Comparison of ENCODE assay signal across 12 cellular contexts in the genomic region with DNA sequence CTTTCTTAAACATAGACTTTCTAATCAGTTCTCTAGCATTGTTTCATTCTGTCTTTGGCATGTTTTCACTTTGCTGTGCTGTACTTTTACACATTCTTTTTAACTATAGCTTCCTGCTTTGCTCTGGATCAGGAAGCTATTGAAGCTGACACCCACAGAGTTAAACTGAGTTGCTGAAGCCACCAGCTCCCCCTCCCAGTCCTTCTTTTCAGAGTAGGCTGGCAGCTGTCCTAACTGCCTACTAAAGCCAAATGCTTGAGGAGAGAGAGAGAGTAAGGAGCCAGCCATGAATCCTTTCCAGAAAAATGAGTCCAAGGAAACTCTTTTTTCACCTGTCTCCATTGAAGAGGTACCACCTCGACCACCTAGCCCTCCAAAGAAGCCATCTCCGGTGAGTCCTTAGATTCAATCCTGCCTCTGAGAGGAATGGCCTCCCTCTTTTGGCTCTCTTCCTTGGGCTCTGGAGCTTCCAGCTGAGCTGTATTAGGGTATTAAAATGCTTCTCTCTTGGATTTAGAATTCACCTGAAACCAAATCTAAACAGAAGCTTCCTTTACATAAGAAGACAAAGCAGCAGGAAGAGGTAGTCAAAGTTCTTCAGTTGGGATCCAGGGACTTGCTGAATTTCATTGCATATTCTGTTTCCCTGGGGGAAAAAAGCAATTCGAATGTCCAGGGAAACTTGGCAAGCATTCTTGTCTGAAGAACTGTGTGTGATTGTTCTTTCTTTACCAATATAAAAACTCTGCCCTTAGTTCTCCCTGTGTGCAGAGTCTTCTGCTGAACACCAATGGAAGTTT. TPM values are rescaled to one million over a fixed set of nuclear protein-coding genes. Genes with fewer than 3 reads are reported as not detected.
A peak's percentile ranks its signal among the peaks of the same experiment; 100 is the strongest.
DNase-seq lines count a peak whose midpoint lies in the region; ATAC-seq and TF ChIP-seq lines count a peak whose summit lies in the region.
"Had no signal": no experiment of that assay in that cellular context is flagged by ENCODE, and none has a peak within 500 bp of the region (broad histone marks: within the 10 kb centered on the region; RNA-seq: fewer than 3 reads in every experiment).

A gene with protein sequence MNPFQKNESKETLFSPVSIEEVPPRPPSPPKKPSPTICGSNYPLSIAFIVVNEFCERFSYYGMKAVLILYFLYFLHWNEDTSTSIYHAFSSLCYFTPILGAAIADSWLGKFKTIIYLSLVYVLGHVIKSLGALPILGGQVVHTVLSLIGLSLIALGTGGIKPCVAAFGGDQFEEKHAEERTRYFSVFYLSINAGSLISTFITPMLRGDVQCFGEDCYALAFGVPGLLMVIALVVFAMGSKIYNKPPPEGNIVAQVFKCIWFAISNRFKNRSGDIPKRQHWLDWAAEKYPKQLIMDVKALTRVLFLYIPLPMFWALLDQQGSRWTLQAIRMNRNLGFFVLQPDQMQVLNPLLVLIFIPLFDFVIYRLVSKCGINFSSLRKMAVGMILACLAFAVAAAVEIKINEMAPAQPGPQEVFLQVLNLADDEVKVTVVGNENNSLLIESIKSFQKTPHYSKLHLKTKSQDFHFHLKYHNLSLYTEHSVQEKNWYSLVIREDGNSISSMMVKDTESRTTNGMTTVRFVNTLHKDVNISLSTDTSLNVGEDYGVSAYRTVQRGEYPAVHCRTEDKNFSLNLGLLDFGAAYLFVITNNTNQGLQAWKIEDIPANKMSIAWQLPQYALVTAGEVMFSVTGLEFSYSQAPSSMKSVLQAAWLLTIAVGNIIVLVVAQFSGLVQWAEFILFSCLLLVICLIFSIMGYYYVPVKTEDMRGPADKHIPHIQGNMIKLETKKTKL (plus strand): TSS at position 211 of the 800 bp plus-strand sequence. CDS start 76 bp downstream, at position 287.

- TF ChIP-seq CTCF in suprapubic skin (IDR thresholded peaks at IDR 0.05) (no peak), osteocyte (IDR thresholded peaks at IDR 0.05) (no peak)

- no peak for TF ChIP-seq POLR2A in suprapubic skin (IDR thresholded peaks at IDR 0.05)

- 14% methylated on average over 3 of the region's 3 CpGs for WGBS in suprapubic skin

- no peaks in the 10 kb centered on the region for H3K27me3 ChIP-seq in suprapubic skin

- CTCF ChIA-PET in activated CD4-positive, alpha-beta memory T cell treated with anti-CD3 and anti-CD28 coated beads for 36 hours (lab: Charles Lee): no interaction called here

- POLR2A ChIA-PET in activated CD4-positive, alpha-beta memory T cell treated with anti-CD3 and anti-CD28 coated beads for 36 hours (lab: Charles Lee): no interaction called here

- H3K4me3 Mint-ChIP-seq in activated CD4-positive, alpha-beta memory T cell treated with anti-CD3 and anti-CD28 coated beads for 36 hours: no peak within 1 kb of the TSS
- no peak within 1 kb of the TSS for H3K4me3 Mint-ChIP-seq in osteocyte (ENCODE audit: unreplicated experiment)
- H3K4me3 Mint-ChIP-seq: natural killer cell treated with Interleukin-12 subunit alpha and Interleukin-12 subunit beta and Interleukin-15 and Interleukin-18, amount 100 ng/mL, for 72 hours had no signal

- H3K36me3 ChIP-seq in SK-N-MC (ENCODE audit: insufficient read depth, low read length): no peaks in the 10 kb centered on the region
- H3K36me3 ChIP-seq in suprapubic skin: no peaks in the 10 kb centered on the region

- peaks cover 10% of the 10 kb centered on the region for H3K4me1 ChIP-seq in suprapubic skin

- TF ChIP-seq EP300 in suprapubic skin (IDR thresholded peaks at IDR 0.05): no peak

- peak within 1 kb of the TSS; percentile 16 for H3K27ac ChIP-seq in SK-N-MC
- H3K27ac ChIP-seq in suprapubic skin: peak within 1 kb of the TSS; percentile 19
- H3K27ac ChIP-seq: KMS-11 had no signal

- DNase-seq in SK-N-MC (ENCODE audit: low read depth, low spot score) (peak; percentile 5), medulla oblongata (ENCODE audit: extremely low spot score) (peak; percentile 78), suprapubic skin (ENCODE audit: low spot score in 2 of 2) (no peak), osteocyte (ENCODE audit: extremely low spot score, unreplicated experiment) (no peak)
- no peak for DNase-seq in activated CD4-positive, alpha-beta memory T cell treated with anti-CD3 and anti-CD28 coated beads for 36 hours
- DNase-seq in stimulated activated CD4-positive, alpha-beta T cell treated with anti-CD3 and anti-CD28 coated beads, Interleukin-12 subunit alpha, Interleukin-12 subunit beta, amount 100 ng/mL, for 4 hours: no peak
- DNase-seq: NCI-H774, T-helper 9 cell had no signal

- peak; percentile 33 for ATAC-seq in esophagus mucosa
- no peak for ATAC-seq in HG03135 (IDR thresholded peaks at IDR 0.05; ENCODE audit: unreplicated experiment)
- ATAC-seq: natural killer cell treated with Interleukin-12 subunit alpha and Interleukin-12 subunit beta and Interleukin-15 and Interleukin-18, amount 100 ng/mL, for 72 hours had no signal

- no peaks in the 10 kb centered on the region for H3K4me1 Mint-ChIP-seq in activated CD4-positive, alpha-beta memory T cell treated with anti-CD3 and anti-CD28 coated beads for 36 hours (ENCODE audit: low read depth)
- no peaks in the 10 kb centered on the region for H3K4me1 Mint-ChIP-seq in osteocyte (ENCODE audit: unreplicated experiment)

- H3K27ac Mint-ChIP-seq in activated CD4-positive, alpha-beta memory T cell treated with anti-CD3 and anti-CD28 coated beads for 36 hours: no peak within 1 kb of the TSS
- H3K27ac Mint-ChIP-seq in osteocyte (ENCODE audit: unreplicated experiment): no peak within 1 kb of the TSS
- H3K27ac Mint-ChIP-seq: natural killer cell treated with Interleukin-12 subunit alpha and Interleukin-12 subunit beta and Interleukin-15 and Interleukin-18, amount 100 ng/mL, for 72 hours had no signal

- H3K36me3 Mint-ChIP-seq in activated CD4-positive, alpha-beta memory T cell treated with anti-CD3 and anti-CD28 coated beads for 36 hours: no peaks in the 10 kb centered on the region
- H3K36me3 Mint-ChIP-seq in osteocyte (ENCODE audit: unreplicated experiment): no peaks in the 10 kb centered on the region
- H3K36me3 Mint-ChIP-seq: natural killer cell treated with Interleukin-12 subunit alpha and Interleukin-12 subunit beta and Interleukin-15 and Interleukin-18, amount 100 ng/mL, for 72 hours had no signal

- H3K9me3 ChIP-seq in SK-N-MC (ENCODE audit: low read depth, low read length) (no peaks in the 10 kb centered on the region), suprapubic skin (no peaks in the 10 kb centered on the region)

- no peaks in the 10 kb centered on the region for H3K27me3 Mint-ChIP-seq in activated CD4-positive, alpha-beta memory T cell treated with anti-CD3 and anti-CD28 coated beads for 36 hours
- no peaks in the 10 kb centered on the region for H3K27me3 Mint-ChIP-seq in osteocyte (ENCODE audit: unreplicated experiment)
- H3K27me3 Mint-ChIP-seq: natural killer cell treated with Interleukin-12 subunit alpha and Interleukin-12 subunit beta and Interleukin-15 and Interleukin-18, amount 100 ng/mL, for 72 hours had no signal

- intact Hi-C loops in activated CD4-positive, alpha-beta memory T cell treated with anti-CD3 and anti-CD28 coated beads for 36 hours (cut with micrococcal nuclease): no loop called here

- H3K9ac ChIP-seq in SK-N-MC (ENCODE audit: insufficient read length): peak within 1 kb of the TSS; percentile 0
- H3K9ac ChIP-seq: KMS-11 had no signal

- H3K4me3 ChIP-seq in SK-N-MC: peak within 1 kb of the TSS; percentile 36
- H3K4me3 ChIP-seq in suprapubic skin: no peak within 1 kb of the TSS

- no peaks in the 10 kb centered on the region for H3K9me3 Mint-ChIP-seq in activated CD4-positive, alpha-beta memory T cell treated with anti-CD3 and anti-CD28 coated beads for 36 hours
- H3K9me3 Mint-ChIP-seq in osteocyte (ENCODE audit: unreplicated experiment): no peaks in the 10 kb centered on the region
- H3K9me3 Mint-ChIP-seq: natural killer cell treated with Interleukin-12 subunit alpha and Interleukin-12 subunit beta and Interleukin-15 and Interleukin-18, amount 100 ng/mL, for 72 hours had no signal

RNA-seq across cellular contexts. Expression of the gene that starts here (rescaled TPM):
- total RNA-seq in esophagus mucosa (3.8 TPM), suprapubic skin (1 to 10 TPM in 2 of 4 donors, under 1 TPM in 2; 0.76 to 2.3 (median 1.4) TPM), osteocyte (0.40 and 0.50 TPM in 2 replicates)
- 1 to 10 TPM; 1.1 to 1.4 TPM for total RNA-seq in activated CD4-positive, alpha-beta memory T cell treated with anti-CD3 and anti-CD28 coated beads for 36 hours

Comparison
In these comparisons a context has a peak if more than half of its experiments do, and no peak if none do; other contexts are left out.
1. DNase-seq: peak in SK-N-MC (single experiment) and medulla oblongata (single experiment); none in suprapubic skin (0 of 2), activated CD4-positive, alpha-beta memory T cell treated with anti-CD3 and anti-CD28 coated beads for 36 hours (single experiment), stimulated activated CD4-positive, alpha-beta T cell treated with anti-CD3 and anti-CD28 coated beads, Interleukin-12 subunit alpha, Interleukin-12 subunit beta, amount 100 ng/mL, for 4 hours (single experiment) and osteocyte (single experiment).